In genomic region chrX:15953801-15954200, GRCh38 we compare ENCODE assay signal across 29 cellular contexts.
"Had no signal": no experiment of that assay in that cellular context is flagged by ENCODE, and none has a peak within 500 bp of the region (broad histone marks: within the 10 kb centered on the region; RNA-seq: fewer than 3 reads in every experiment).

No MANE protein-coding gene starts in this region.

- H3K27ac ChIP-seq: stomach, suprapubic skin, testis, thoracic aorta, thyroid gland, tibial artery, tibial nerve, transverse colon, upper lobe of left lung, upper lobe of right lung, uterus, vagina had no signal

- H3K4me1 ChIP-seq: stomach, suprapubic skin, testis, thyroid gland, tibial artery, tibial nerve, transverse colon, upper lobe of left lung, upper lobe of right lung, uterus, vagina had no signal

- H3K36me3 Mint-ChIP-seq: stimulated activated effector memory CD8-positive, alpha-beta T cell treated with anti-CD3 and anti-CD28 coated beads, Interleukin-12 subunit alpha, Interleukin-12 subunit beta, amount 100 ng/mL, for 72 hours; stimulated activated memory B cell treated with anti-CD40 and anti-IgM and Interleukin-4, amounts not matched to agents 10 μg/mL and 1 μg/mL and 100 μg/mL, for 72 hours; stimulated activated naive B cell treated with anti-CD40 and anti-IgM and Interleukin-4, amounts not matched to agents 10 μg/mL and 1 μg/mL and 100 μg/mL, for 72 hours; type B pancreatic cell had no signal

- DNase-seq: stimulated activated CD4-positive, alpha-beta T cell treated with anti-CD3 and anti-CD28 coated beads, Interleukin-2, amount 100 ng/mL, for 48 hours; stimulated activated CD4-positive, alpha-beta T cell treated with anti-CD3 and anti-CD28 coated beads, Interleukin-4, amount 100 ng/mL, for 1 hour; stimulated activated CD4-positive, alpha-beta T cell treated with anti-CD3 and anti-CD28 coated beads, Interleukin-4, amount 100 ng/mL, for 24 hours; stimulated activated CD4-positive, alpha-beta T cell treated with anti-CD3 and anti-CD28 coated beads, Interleukin-4, amount 100 ng/mL, for 4 hours; stimulated activated CD8-positive, alpha-beta memory T cell treated with anti-CD3 and anti-CD28 coated beads, Interleukin-4, amount 100 ng/mL, for 48 hours; stimulated activated naive B cell treated with anti-CD40 and anti-IgM and Interleukin-4, amounts not matched to agents 10 μg/mL and 1 μg/mL and 100 μg/mL, for 72 hours; stimulated activated naive CD4-positive, alpha-beta T cell; stimulated activated naive CD4-positive, alpha-beta T cell treated with Interleukin-2 at 50 U/mL for 16 hours; stimulated activated naive CD8-positive, alpha-beta T cell treated with anti-CD3 and anti-CD28 coated beads, Interleukin-15, amount 100 ng/mL, for 72 hours; stimulated activated naive CD8-positive, alpha-beta T cell treated with anti-CD3 and anti-CD28 coated beads, Interleukin-15, Interleukin-2, amounts not matched to agents 100 U/mL and 50 U/mL, for 24 hours; stomach; substantia nigra; testis; thyroid gland; tibial artery; transverse colon; trophoblast cell; upper lobe of left lung; upper lobe of right lung; uterus had no signal

- H3K4me3 ChIP-seq: stomach, suprapubic skin, testis, thoracic aorta, thyroid gland, tibial artery, tibial nerve, transverse colon, upper lobe of left lung, upper lobe of right lung, uterus, vagina had no signal

- H3K27me3 ChIP-seq: stomach, suprapubic skin, testis, thyroid gland, tibial artery, tibial nerve, transverse colon, upper lobe of left lung, upper lobe of right lung, uterus, vagina had no signal

- H3K4me3 Mint-ChIP-seq: stimulated activated effector memory CD8-positive, alpha-beta T cell treated with anti-CD3 and anti-CD28 coated beads, Interleukin-12 subunit alpha, Interleukin-12 subunit beta, amount 100 ng/mL, for 72 hours; stimulated activated memory B cell treated with anti-CD40 and anti-IgM and Interleukin-4, amounts not matched to agents 10 μg/mL and 1 μg/mL and 100 μg/mL, for 72 hours; stimulated activated naive B cell treated with anti-CD40 and anti-IgM and Interleukin-4, amounts not matched to agents 10 μg/mL and 1 μg/mL and 100 μg/mL, for 72 hours; stimulated activated naive CD8-positive, alpha-beta T cell treated with anti-CD3 and anti-CD28 coated beads, Interleukin-15, amount 100 ng/mL, for 72 hours; stimulated activated naive CD8-positive, alpha-beta T cell treated with anti-CD3 and anti-CD28 coated beads, Interleukin-15, Interleukin-2, amounts not matched to agents 100 ng/mL and 50 ng/mL, for 24 hours; type B pancreatic cell had no signal

- ATAC-seq: stimulated activated effector memory CD8-positive, alpha-beta T cell treated with anti-CD3 and anti-CD28 coated beads, Interleukin-12 subunit alpha, Interleukin-12 subunit beta, amount 100 ng/mL, for 72 hours; stimulated activated memory B cell treated with anti-CD40 and anti-IgM and Interleukin-4, amounts not matched to agents 10 μg/mL and 1 μg/mL and 100 μg/mL, for 72 hours; stimulated activated naive B cell treated with anti-CD40 and anti-IgM and Interleukin-4, amounts not matched to agents 10 μg/mL and 1 μg/mL and 100 μg/mL, for 72 hours; stimulated activated naive CD8-positive, alpha-beta T cell treated with anti-CD3 and anti-CD28 coated beads, Interleukin-15, amount 100 ng/mL, for 72 hours; stimulated activated naive CD8-positive, alpha-beta T cell treated with anti-CD3 and anti-CD28 coated beads, Interleukin-15, Interleukin-2, amounts not matched to agents 100 U/mL and 50 U/mL, for 24 hours; upper lobe of right lung had no signal

- H3K36me3 ChIP-seq: stomach, suprapubic skin, thoracic aorta, thyroid gland, tibial artery, tibial nerve, transverse colon, upper lobe of left lung, upper lobe of right lung, uterus, vagina had no signal

- H3K27me3 Mint-ChIP-seq: stimulated activated memory B cell treated with anti-CD40 and anti-IgM and Interleukin-4, amounts not matched to agents 10 μg/mL and 1 μg/mL and 100 μg/mL, for 72 hours; type B pancreatic cell had no signal

- FAIRE-seq: urothelium cell line had no signal

- H3K9me3 Mint-ChIP-seq: stimulated activated effector memory CD8-positive, alpha-beta T cell treated with anti-CD3 and anti-CD28 coated beads, Interleukin-12 subunit alpha, Interleukin-12 subunit beta, amount 100 ng/mL, for 72 hours; stimulated activated memory B cell treated with anti-CD40 and anti-IgM and Interleukin-4, amounts not matched to agents 10 μg/mL and 1 μg/mL and 100 μg/mL, for 72 hours; stimulated activated naive B cell treated with anti-CD40 and anti-IgM and Interleukin-4, amounts not matched to agents 10 μg/mL and 1 μg/mL and 100 μg/mL, for 72 hours; stimulated activated naive CD8-positive, alpha-beta T cell treated with anti-CD3 and anti-CD28 coated beads, Interleukin-15, amount 100 ng/mL, for 72 hours; stimulated activated naive CD8-positive, alpha-beta T cell treated with anti-CD3 and anti-CD28 coated beads, Interleukin-15, Interleukin-2, amounts not matched to agents 100 ng/mL and 50 ng/mL, for 24 hours; type B pancreatic cell had no signal

- H3K9me3 ChIP-seq: stomach, suprapubic skin, testis, thoracic aorta, thyroid gland, tibial artery, tibial nerve, transverse colon, upper lobe of left lung, upper lobe of right lung, uterus, vagina had no signal

- H3K4me1 Mint-ChIP-seq: stimulated activated effector memory CD8-positive, alpha-beta T cell treated with anti-CD3 and anti-CD28 coated beads, Interleukin-12 subunit alpha, Interleukin-12 subunit beta, amount 100 ng/mL, for 72 hours; stimulated activated memory B cell treated with anti-CD40 and anti-IgM and Interleukin-4, amounts not matched to agents 10 μg/mL and 1 μg/mL and 100 μg/mL, for 72 hours; stimulated activated naive CD8-positive, alpha-beta T cell treated with anti-CD3 and anti-CD28 coated beads, Interleukin-15, amount 100 ng/mL, for 72 hours had no signal

- H3K27ac Mint-ChIP-seq: stimulated activated effector memory CD8-positive, alpha-beta T cell treated with anti-CD3 and anti-CD28 coated beads, Interleukin-12 subunit alpha, Interleukin-12 subunit beta, amount 100 ng/mL, for 72 hours; stimulated activated memory B cell treated with anti-CD40 and anti-IgM and Interleukin-4, amounts not matched to agents 10 μg/mL and 1 μg/mL and 100 μg/mL, for 72 hours; stimulated activated naive B cell treated with anti-CD40 and anti-IgM and Interleukin-4, amounts not matched to agents 10 μg/mL and 1 μg/mL and 100 μg/mL, for 72 hours; stimulated activated naive CD8-positive, alpha-beta T cell treated with anti-CD3 and anti-CD28 coated beads, Interleukin-15, amount 100 ng/mL, for 72 hours; stimulated activated naive CD8-positive, alpha-beta T cell treated with anti-CD3 and anti-CD28 coated beads, Interleukin-15, Interleukin-2, amounts not matched to agents 100 ng/mL and 50 ng/mL, for 24 hours; type B pancreatic cell had no signal
